Comparison of ENCODE assay signal across 8 cellular contexts in genomic region chr17:48647103-48647963, GRCh38. TPM values are rescaled to one million over a fixed set of nuclear protein-coding genes. Genes with fewer than 3 reads are reported as not detected.
A peak's percentile ranks its signal among the peaks of the same experiment; 100 is the strongest.
DNase-seq lines count a peak whose midpoint lies in the region; ATAC-seq and TF ChIP-seq lines count a peak whose summit lies in the region.

No MANE protein-coding gene starts in this region.

- no peaks in the 10 kb centered on the region for H3K36me3 ChIP-seq in DOHH2 (ENCODE audit: control insufficient read depth, low read length)
- H3K36me3 ChIP-seq in MG63, result peaks cover 26% of the 10 kb centered on the region
- H3K36me3 ChIP-seq in effector memory CD4-positive, alpha-beta T cell (ENCODE audit: control insufficient read depth, insufficient read depth, low read length), result no peaks in the 10 kb centered on the region

- peaks cover 10% of the 10 kb centered on the region for H3K27me3 ChIP-seq in DOHH2 (ENCODE audit: control insufficient read depth, low read length)
- no peaks in the 10 kb centered on the region for H3K27me3 ChIP-seq in MG63
- H3K27me3 ChIP-seq in effector memory CD4-positive, alpha-beta T cell (replicated peaks; ENCODE audit: control insufficient read depth, insufficient read depth, low read length, poor library complexity, severe bottlenecking), result peaks cover 40% of the 10 kb centered on the region

- ATAC-seq in omental fat pad (ENCODE audit: low FRiP score) (peak; percentile 55), HG03432 (IDR thresholded peaks at IDR 0.05; ENCODE audit: unreplicated experiment) (no peak), HG03139 (IDR thresholded peaks at IDR 0.05; ENCODE audit: unreplicated experiment) (no peak), HG02884 (IDR thresholded peaks at IDR 0.05; ENCODE audit: unreplicated experiment) (no peak)

- H4K20me1 ChIP-seq in DOHH2 (ENCODE audit: control insufficient read depth, insufficient read depth, low read depth, low read length), result no peaks in the 10 kb centered on the region

- H3K4me1 ChIP-seq in DOHH2 (ENCODE audit: control insufficient read depth, low read length), result no peaks in the 10 kb centered on the region
- peaks cover 10% of the 10 kb centered on the region for H3K4me1 ChIP-seq in effector memory CD4-positive, alpha-beta T cell (ENCODE audit: control insufficient read depth, insufficient read depth, low read length, poor library complexity, severe bottlenecking)

- intact Hi-C loops in posterior vena cava (cut with DNase I), result no loop called here

- no peaks in the 10 kb centered on the region for H3K9me3 ChIP-seq in DOHH2 (ENCODE audit: control insufficient read depth, insufficient read depth, low read length)
- H3K9me3 ChIP-seq in MG63, result peaks cover 4% of the 10 kb centered on the region
- H3K9me3 ChIP-seq in effector memory CD4-positive, alpha-beta T cell (ENCODE audit: control insufficient read depth, low read length), result no peaks in the 10 kb centered on the region

- DNase-seq in MG63 (peak; percentile 58), omental fat pad (ENCODE audit: low spot score) (no peak), posterior vena cava (ENCODE audit: low spot score) (no peak)
- no peak for DNase-seq in effector memory CD4-positive, alpha-beta T cell

- peak overlapping the region; percentile 33 for H3K4me2 ChIP-seq in DOHH2 (ENCODE audit: low read length)

- H3K27ac ChIP-seq in DOHH2 (ENCODE audit: low read depth, low read length), result no peak overlapping the region
- H3K27ac ChIP-seq in effector memory CD4-positive, alpha-beta T cell (ENCODE audit: insufficient read depth, low read length, poor library complexity, severe bottlenecking), result no peak overlapping the region

- no peaks in the 10 kb centered on the region for H3K79me2 ChIP-seq in DOHH2 (ENCODE audit: control insufficient read depth, low read length)

- no peaks in the 10 kb centered on the region for H3F3A ChIP-seq in DOHH2 (ENCODE audit: control insufficient read depth, insufficient read depth)

- no peaks in the 10 kb centered on the region for H3K9me2 ChIP-seq in DOHH2 (replicated peaks; ENCODE audit: control insufficient read depth, low read length)

- H3K4me3 ChIP-seq in DOHH2 (ENCODE audit: low read length) (peak overlapping the region; percentile 37), MG63 (peak overlapping the region; percentile 94)
- H3K4me3 ChIP-seq in effector memory CD4-positive, alpha-beta T cell (ENCODE audit: insufficient read depth, low read depth, low read length, poor library complexity, severe bottlenecking), result peak overlapping the region; percentile 57

- TF ChIP-seq CTCF in DOHH2 (IDR thresholded peaks at IDR 0.05; ENCODE audit: low read depth, low read length, poor library complexity, severe bottlenecking), result no peak
- TF ChIP-seq CTCF in omental fat pad (IDR thresholded peaks at IDR 0.05), result no peak

RNA-seq across cellular contexts. Expression of gene HOXB9, which starts 21.2 kb away (rescaled TPM):
- total RNA-seq in MG63 (2014; rRNA removed; shearing (Covaris generic); ENCODE audit: low replicate concordance), result 7.3 and 21.0 TPM in 2 replicates
- total RNA-seq in omental fat pad (under 1 TPM in 2 of 4 donors, not detected in 2; 0.09 to 0.48 TPM), posterior vena cava (under 1 TPM in 1 of 2 donors, not detected in 1; 0.24 TPM)

RNA-seq across cellular contexts. Expression of gene HOXB8, which starts 32.2 kb away (rescaled TPM):
- total RNA-seq in MG63 (2014; rRNA removed; shearing (Covaris generic); ENCODE audit: low replicate concordance), result 3.8 and 4.8 TPM in 2 replicates
- 1 to 10 TPM; 4.3 to 6.2 (median 5.0) TPM for total RNA-seq in omental fat pad
- under 1 TPM; 0.19 to 0.93 TPM for total RNA-seq in posterior vena cava

RNA-seq across cellular contexts. Expression of gene HOXB7, which starts 36.5 kb away (rescaled TPM):
- 9.8 and 30.6 TPM in 2 replicates for total RNA-seq in MG63 (2014; rRNA removed; shearing (Covaris generic); ENCODE audit: low replicate concordance)
- 10 to 100 TPM in 1 of 4 donors, 1 to 10 TPM in 3; 5.3 to 11.5 (median 8.4) TPM for total RNA-seq in omental fat pad
- total RNA-seq in posterior vena cava, result 10 to 100 TPM in 1 of 2 donors, 1 to 10 TPM in 1; 8.0 to 11.1 TPM

RNA-seq across cellular contexts. Expression of gene HOXB6, which starts 42.5 kb away (rescaled TPM):
- 7.0 and 7.7 TPM in 2 replicates for total RNA-seq in MG63 (2014; rRNA removed; shearing (Covaris generic); ENCODE audit: low replicate concordance)
- 10 to 100 TPM in 3 of 4 donors, 1 to 10 TPM in 1; 9.2 to 22.7 (median 15.5) TPM for total RNA-seq in omental fat pad
- total RNA-seq in posterior vena cava, result 1 to 10 TPM; 3.9 to 6.7 TPM

RNA-seq across cellular contexts. Expression of gene HOXB5, which starts 53.8 kb away (rescaled TPM):
- total RNA-seq in MG63 (2014; rRNA removed; shearing (Covaris generic); ENCODE audit: low replicate concordance), result not detected in 2 replicates
- 1 to 10 TPM in 2 of 4 donors, under 1 TPM in 2; 0.72 to 3.3 (median 1.4) TPM for total RNA-seq in omental fat pad
- total RNA-seq in posterior vena cava, result 1 to 10 TPM; 1.1 to 2.8 TPM

Comparison
In these comparisons a context has a peak if more than half of its experiments do, and no peak if none do; other contexts are left out.
1. H3K4me3 ChIP-seq: peak in every context shown above with its lines; median percentile 94 in MG63; 57 in effector memory CD4-positive, alpha-beta T cell; 37 in DOHH2.